1 cellular context compared by ENCODE assay signal in the genomic region with DNA sequence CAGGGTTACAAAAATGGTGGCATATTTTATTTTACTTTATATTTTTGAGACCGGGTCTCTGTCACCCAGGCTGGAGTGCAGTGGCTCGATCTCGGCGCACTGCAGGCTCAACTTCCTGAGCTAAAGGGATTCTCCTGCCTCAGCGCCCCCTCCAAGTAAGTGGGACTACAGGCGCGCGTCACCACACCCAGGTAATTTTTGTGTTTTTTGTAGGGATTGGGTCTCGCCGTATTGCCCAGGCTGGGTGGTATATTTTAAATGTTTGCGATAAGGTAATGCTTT.
TF ChIP-seq lines count a peak whose summit lies in the region.

No MANE protein-coding gene starts in this region.

TF ChIP-seq in WTC11, 78 proteins besides CTCF, POLR2A, EP300 and RAD21 (continued from another document):
- TF ChIP-seq, protein P1, sequence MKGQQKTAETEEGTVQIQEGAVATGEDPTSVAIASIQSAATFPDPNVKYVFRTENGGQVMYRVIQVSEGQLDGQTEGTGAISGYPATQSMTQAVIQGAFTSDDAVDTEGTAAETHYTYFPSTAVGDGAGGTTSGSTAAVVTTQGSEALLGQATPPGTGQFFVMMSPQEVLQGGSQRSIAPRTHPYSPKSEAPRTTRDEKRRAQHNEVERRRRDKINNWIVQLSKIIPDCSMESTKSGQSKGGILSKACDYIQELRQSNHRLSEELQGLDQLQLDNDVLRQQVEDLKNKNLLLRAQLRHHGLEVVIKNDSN (CRISPR knock-in tag; IDR thresholded peaks at IDR 0.05): no peak
- TF ChIP-seq RORB (CRISPR knock-in tag; IDR thresholded peaks at IDR 0.05) (no peak), ZNF138 (CRISPR knock-in tag; conservative IDR thresholded peaks at IDR 0.05) (no peak), ZNF396 (CRISPR knock-in tag; IDR thresholded peaks at IDR 0.05; ENCODE audit: borderline replicate concordance) (no peak), ZNF263 (CRISPR knock-in tag; IDR thresholded peaks at IDR 0.05; ENCODE audit: low read depth) (no peak)
- TF ChIP-seq, protein P2, sequence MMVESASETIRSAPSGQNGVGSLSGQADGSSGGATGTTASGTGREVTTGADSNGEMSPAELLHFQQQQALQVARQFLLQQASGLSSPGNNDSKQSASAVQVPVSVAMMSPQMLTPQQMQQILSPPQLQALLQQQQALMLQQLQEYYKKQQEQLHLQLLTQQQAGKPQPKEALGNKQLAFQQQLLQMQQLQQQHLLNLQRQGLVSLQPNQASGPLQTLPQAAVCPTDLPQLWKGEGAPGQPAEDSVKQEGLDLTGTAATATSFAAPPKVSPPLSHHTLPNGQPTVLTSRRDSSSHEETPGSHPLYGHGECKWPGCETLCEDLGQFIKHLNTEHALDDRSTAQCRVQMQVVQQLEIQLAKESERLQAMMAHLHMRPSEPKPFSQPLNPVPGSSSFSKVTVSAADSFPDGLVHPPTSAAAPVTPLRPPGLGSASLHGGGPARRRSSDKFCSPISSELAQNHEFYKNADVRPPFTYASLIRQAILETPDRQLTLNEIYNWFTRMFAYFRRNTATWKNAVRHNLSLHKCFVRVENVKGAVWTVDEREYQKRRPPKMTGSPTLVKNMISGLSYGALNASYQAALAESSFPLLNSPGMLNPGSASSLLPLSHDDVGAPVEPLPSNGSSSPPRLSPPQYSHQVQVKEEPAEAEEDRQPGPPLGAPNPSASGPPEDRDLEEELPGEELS (CRISPR knock-in tag; IDR thresholded peaks at IDR 0.05): no peak
- TF ChIP-seq, protein P3, sequence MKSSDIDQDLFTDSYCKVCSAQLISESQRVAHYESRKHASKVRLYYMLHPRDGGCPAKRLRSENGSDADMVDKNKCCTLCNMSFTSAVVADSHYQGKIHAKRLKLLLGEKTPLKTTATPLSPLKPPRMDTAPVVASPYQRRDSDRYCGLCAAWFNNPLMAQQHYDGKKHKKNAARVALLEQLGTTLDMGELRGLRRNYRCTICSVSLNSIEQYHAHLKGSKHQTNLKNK (CRISPR knock-in tag; IDR thresholded peaks at IDR 0.05): no peak
